In the genomic region with DNA sequence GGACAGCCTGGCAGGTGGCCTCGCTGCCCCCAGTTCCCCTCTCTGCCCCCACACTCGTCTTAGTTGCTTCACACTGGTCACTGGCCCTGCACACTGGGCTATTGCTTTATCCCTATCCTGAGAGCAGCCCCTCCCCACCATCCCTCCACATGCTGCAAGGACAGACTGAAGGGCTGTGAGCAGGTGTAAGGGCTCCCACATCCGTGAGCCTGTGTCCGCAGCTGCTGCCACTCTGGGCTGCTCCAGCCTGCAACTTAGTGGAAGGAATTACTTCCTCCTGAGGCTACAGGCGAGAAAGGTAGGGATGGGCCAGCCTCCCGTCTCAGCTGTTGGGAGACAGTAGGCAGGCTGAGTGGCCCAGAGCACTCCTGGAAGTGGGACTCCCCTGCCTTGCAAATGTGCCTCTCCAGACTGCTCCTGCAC, we compare ENCODE assay signal across 1 cellular context.
TF ChIP-seq lines count a peak whose summit lies in the region.

No MANE protein-coding gene starts in this region.

TF ChIP-seq in HepG2, 621 proteins besides CTCF, POLR2A, EP300 and RAD21:
- TF ChIP-seq POLR2G (IDR thresholded peaks at IDR 0.05; ENCODE audit: low read depth, low read length) = peak; percentile 19; the same call in 1 of the 2 replicates
- no peak for TF ChIP-seq ARID4A (CRISPR knock-in tag; IDR thresholded peaks at IDR 0.05; ENCODE audit: borderline replicate concordance)
- no peak for TF ChIP-seq ZNF232 (CRISPR knock-in tag; IDR thresholded peaks at IDR 0.05; ENCODE audit: borderline replicate concordance)
- TF ChIP-seq SMAD3 (CRISPR knock-in tag; IDR thresholded peaks at IDR 0.05) = no peak
- TF ChIP-seq RBM22 (optimal IDR thresholded peaks at IDR 0.05; ENCODE audit: low read length) = peak; percentile 82
